In genomic region chr19:12696366-12697335, GRCh38 we compare ENCODE assay signal across 1 cellular context.
TF ChIP-seq lines count a peak whose summit lies in the region.

TSS of gene FBXW9 (minus strand) at chr19:12696631. CDS start at chr19:12696581, 50 bp downstream.

TF ChIP-seq in SK-N-SH, 30 proteins besides CTCF, POLR2A, EP300 and RAD21 (continued from another document):
- no peak for TF ChIP-seq TEAD4 (IDR thresholded peaks at IDR 0.05; ENCODE audit: borderline replicate concordance, insufficient read depth)
- no peak for TF ChIP-seq MEF2A (IDR thresholded peaks at IDR 0.05; ENCODE audit: borderline replicate concordance, low read depth)
- peak; percentile 89; the same call in 1 of the 2 replicates for TF ChIP-seq SIN3A (IDR thresholded peaks at IDR 0.05; ENCODE audit: borderline replicate concordance, low read depth, low read length)
- TF ChIP-seq SMC3 (IDR thresholded peaks at IDR 0.05; ENCODE audit: low read depth, low read length): no peak
- TF ChIP-seq MAX (IDR thresholded peaks at IDR 0.05; ENCODE audit: low read depth): peak; percentile 91
- no peak for TF ChIP-seq ZBTB33 (IDR thresholded peaks at IDR 0.05; ENCODE audit: borderline replicate concordance, low read depth)
- no peak for TF ChIP-seq NRF1 (IDR thresholded peaks at IDR 0.05; ENCODE audit: low read depth, low read length)
- 0 out of 2 replicates have a peak, but pooled peaks have one; percentile 3 for TF ChIP-seq USF2 (IDR thresholded peaks at IDR 0.05; ENCODE audit: borderline replicate concordance, low read depth, low read length)
- TF ChIP-seq JUND (IDR thresholded peaks at IDR 0.05): peak; percentile 45; the same call in 1 of the 2 replicates
- peak; percentile 93 for TF ChIP-seq ELF1 (IDR thresholded peaks at IDR 0.05)
- TF ChIP-seq NFIC (IDR thresholded peaks at IDR 0.05; ENCODE audit: borderline replicate concordance): no peak
- TF ChIP-seq IRF3 (IDR thresholded peaks at IDR 0.05; ENCODE audit: low read depth, low read length): no peak
- TF ChIP-seq FOXJ3 (CRISPR knock-in tag; IDR thresholded peaks at IDR 0.05): no peak
- peak; percentile 97 for TF ChIP-seq GABPA (IDR thresholded peaks at IDR 0.05; ENCODE audit: low read depth)
